10 cellular contexts compared by ENCODE assay signal in the genomic region with DNA sequence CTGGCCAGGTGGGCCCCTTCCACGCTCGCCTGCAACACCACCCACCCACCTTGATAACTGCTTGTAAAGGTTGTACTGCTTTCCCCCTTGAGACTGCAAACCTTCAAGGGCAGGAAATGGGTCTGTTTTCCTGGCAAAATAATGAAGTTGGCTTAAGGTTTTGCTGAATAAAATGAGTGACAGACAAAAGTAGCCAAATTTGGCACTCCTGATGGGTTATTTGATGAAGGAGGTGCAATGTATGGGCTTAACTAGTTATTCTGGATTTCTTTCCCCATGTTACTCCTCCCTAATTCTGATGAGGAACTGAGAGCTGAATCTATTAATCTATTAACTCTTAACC. TPM values are rescaled to one million over a fixed set of nuclear protein-coding genes. Genes with fewer than 3 reads are reported as not detected.
DNase-seq lines count a peak whose midpoint lies in the region; ATAC-seq and TF ChIP-seq lines count a peak whose summit lies in the region.
"Had no signal": no experiment of that assay in that cellular context is flagged by ENCODE, and none has a peak within 500 bp of the region (broad histone marks: within the 10 kb centered on the region; RNA-seq: fewer than 3 reads in every experiment).

No MANE protein-coding gene starts in this region.

- H3K27me3 ChIP-seq in heart left ventricle (no peaks in the 10 kb centered on the region), right cardiac atrium (ENCODE audit: control insufficient read depth, insufficient read depth) (no peaks in the 10 kb centered on the region), body of pancreas (no peaks in the 10 kb centered on the region), mesendoderm (ENCODE audit: insufficient read depth, low read length, poor library complexity) (no peaks in the 10 kb centered on the region), upper lobe of left lung (no peaks in the 10 kb centered on the region)

- no peaks in the 10 kb centered on the region for H3K79me1 ChIP-seq in mesendoderm (ENCODE audit: low read length)

- H3K27ac ChIP-seq in heart left ventricle (peak overlapping the region in 2 of 12 donors; percentile 34 to 44), right cardiac atrium (ENCODE audit: low read length) (no peak overlapping the region), body of pancreas (peak overlapping the region in 3 of 4 donors; percentile 58 to 84 (median 80)), mesendoderm (ENCODE audit: low read depth, low read length) (no peak overlapping the region), upper lobe of left lung (peak overlapping the region in 2 of 4 donors; percentile 54 to 69)

- no peak overlapping the region for H3K18ac ChIP-seq in mesendoderm (ENCODE audit: low read length)

- peaks cover 0 to 24% (median 10%) of the 10 kb centered on the region in 12 donors for H3K4me1 ChIP-seq in heart left ventricle
- no peaks in the 10 kb centered on the region for H3K4me1 ChIP-seq in right cardiac atrium (ENCODE audit: control insufficient read depth, insufficient read depth, low read length)
- peaks cover 32% of the 10 kb centered on the region for H3K4me1 ChIP-seq in body of pancreas
- no peaks in the 10 kb centered on the region for H3K4me1 ChIP-seq in mesendoderm (ENCODE audit: control insufficient read depth, low read depth, low read length)
- H3K4me1 ChIP-seq in upper lobe of left lung, result peaks cover 12 to 41% (median 18%) of the 10 kb centered on the region in 4 donors

- H3K23ac ChIP-seq in mesendoderm (ENCODE audit: low read length), result no peak overlapping the region

- H3K4me3 ChIP-seq in heart left ventricle (peak overlapping the region; percentile 32 to 70 (median 57)), right cardiac atrium (ENCODE audit: low read length) (no peak overlapping the region), body of pancreas (peak overlapping the region in 1 of 2 donors; percentile 35), mesendoderm (ENCODE audit: low read length) (no peak overlapping the region), upper lobe of left lung (peak overlapping the region in 3 of 4 donors; percentile 50 to 58 (median 53))

- 18 to 80% (median 31%) methylated on average over 2 of the region's 2 CpGs for WGBS in heart left ventricle, 4 donors
- WGBS in right cardiac atrium, result 43% methylated on average over 2 of the region's 2 CpGs
- WGBS in body of pancreas, 2 donors, result 9 to 15% methylated on average over 2 of the region's 2 CpGs
- no CpG with 5 or more reads among the region's 2 CpGs for WGBS in mesendoderm (ENCODE audit: extremely low coverage, insufficient coverage, low lambda C conversion rate)
- 40 to 58% methylated on average over 2 of the region's 2 CpGs for WGBS in upper lobe of left lung, 2 donors

- no peak overlapping the region for H2BK15ac ChIP-seq in mesendoderm (replicated peaks; ENCODE audit: low read depth)

- H3K36me3 ChIP-seq in heart left ventricle (no peaks in the 10 kb centered on the region), body of pancreas (replicated peaks in 1 of 2; ENCODE audit: insufficient read depth in 1 of 2, low read depth in 2 of 2) (no peaks in the 10 kb centered on the region), mesendoderm (ENCODE audit: control insufficient read depth, insufficient read depth, low read length) (no peaks in the 10 kb centered on the region), upper lobe of left lung (no peaks in the 10 kb centered on the region)

- peak overlapping the region; percentile 67 for H3K9ac ChIP-seq in mesendoderm (ENCODE audit: low read length)

- peak overlapping the region; percentile 81 for H3K56ac ChIP-seq in mesendoderm (ENCODE audit: low read length)

- H3K79me2 ChIP-seq in mesendoderm (ENCODE audit: control insufficient read depth, insufficient read depth, low read length), result no peaks in the 10 kb centered on the region

- no peaks in the 10 kb centered on the region for H3K9me3 ChIP-seq in heart left ventricle
- H3K9me3 ChIP-seq in right cardiac atrium (ENCODE audit: control insufficient read depth, low read length), result no peaks in the 10 kb centered on the region
- H3K9me3 ChIP-seq in body of pancreas, result no peaks in the 10 kb centered on the region
- H3K9me3 ChIP-seq in upper lobe of left lung, result no peaks in the 10 kb centered on the region

- intact Hi-C loops in heart left ventricle (cut with DNase I) (loop anchor here in 1 of 10 donors (2.0 kb wide), 1 partner anchor 28 kb away; no protein-coding TSS in a partner anchor), right cardiac atrium (cut with DNase I) (no loop called here), body of pancreas (cut with DNase I) (no loop called here)

- no peak overlapping the region for H2AK5ac ChIP-seq in mesendoderm (ENCODE audit: low read length)

- H2BK120ac ChIP-seq in mesendoderm (ENCODE audit: low read depth, low read length), result no peak overlapping the region

- TF ChIP-seq CTCF in heart left ventricle (IDR thresholded peaks at IDR 0.05) (no peak), body of pancreas (IDR thresholded peaks at IDR 0.05) (no peak), upper lobe of left lung (IDR thresholded peaks at IDR 0.05) (no peak)

- no peak for TF ChIP-seq EP300 in upper lobe of left lung (IDR thresholded peaks at IDR 0.05)

- ATAC-seq in heart left ventricle, result no peak
- ATAC-seq in right cardiac atrium, result no peak
- no peak for ATAC-seq in body of pancreas
- ATAC-seq in upper lobe of left lung (ENCODE audit: low FRiP score in 2 of 2), result no peak
- ATAC-seq in GM19397 (IDR thresholded peaks at IDR 0.05; ENCODE audit: unreplicated experiment), result no peak

- no peak overlapping the region for H4K5ac ChIP-seq in mesendoderm (ENCODE audit: low read length)

- H2BK5ac ChIP-seq in mesendoderm (ENCODE audit: low read length), result no peak overlapping the region

- H3K4ac ChIP-seq in mesendoderm (ENCODE audit: low read depth, low read length), result no peak overlapping the region

- TF ChIP-seq POLR2A in heart left ventricle (IDR thresholded peaks at IDR 0.05) (no peak), body of pancreas (IDR thresholded peaks at IDR 0.05) (peak in 1 of 3 donors; percentile 2), upper lobe of left lung (IDR thresholded peaks at IDR 0.05) (no peak)

- no peak overlapping the region for H4K8ac ChIP-seq in mesendoderm (ENCODE audit: low read depth, low read length)

- DNase-seq in heart left ventricle (no peak), right cardiac atrium (no peak), body of pancreas (no peak), mesendoderm (no peak), upper lobe of left lung (no peak), HK-2 (ENCODE audit: unreplicated experiment) (no peak), hippocampal formation (lab: John Stamatoyannopoulos, UW) (no peak)
- DNase-seq: DND-41; effector CD8-positive, alpha-beta T cell had no signal

- H3K4me2 ChIP-seq in mesendoderm (ENCODE audit: low read length), result peak overlapping the region; percentile 58

RNA-seq across cellular contexts. Expression of a gene that starts 14.6 kb away (rescaled TPM):
- 10 to 100 TPM in 2 of 9 donors, 1 to 10 TPM in 7; 5.3 to 15.2 (median 7.1) TPM for total RNA-seq in heart left ventricle
- polyA plus RNA-seq in heart left ventricle, result 1 to 10 TPM; 1.8 to 4.9 TPM
- total RNA-seq in right cardiac atrium, result 10 to 100 TPM in 2 of 4 donors, 1 to 10 TPM in 2; 8.0 to 11.4 (median 9.6) TPM
- 3.5 TPM for polyA plus RNA-seq in right cardiac atrium
- 10 to 100 TPM; 27.2 to 38.6 TPM for total RNA-seq in body of pancreas
- polyA plus RNA-seq in mesendoderm (2013, experiment 1 of 2), result 4.7 TPM
- 5.2 TPM for polyA plus RNA-seq in mesendoderm (2013, experiment 2 of 2)
- total RNA-seq in upper lobe of left lung, result 10 to 100 TPM; 15.3 to 34.6 (median 24.1) TPM

RNA-seq across cellular contexts. Expression of a gene that starts 25.5 kb away (rescaled TPM):
- not detected for total RNA-seq in heart left ventricle
- polyA plus RNA-seq in heart left ventricle, result not detected
- not detected for total RNA-seq in right cardiac atrium
- not detected for polyA plus RNA-seq in right cardiac atrium
- not detected for total RNA-seq in body of pancreas
- 0.51 TPM for polyA plus RNA-seq in mesendoderm (2013, experiment 1 of 2)
- 0.55 TPM for polyA plus RNA-seq in mesendoderm (2013, experiment 2 of 2)
- 1 to 10 TPM in 2 of 6 donors, under 1 TPM in 2, not detected in 2; 0.11 to 1.5 (median 0.66) TPM for total RNA-seq in upper lobe of left lung

Comparison
In these comparisons a context has a peak if more than half of its experiments do, and no peak if none do; other contexts are left out.
1. H3K4me3 ChIP-seq: peak in heart left ventricle (12 of 12) and upper lobe of left lung (3 of 4); none in right cardiac atrium (single experiment) and mesendoderm (single experiment).
2. H3K27ac ChIP-seq: peak in body of pancreas (3 of 4); none in right cardiac atrium (single experiment) and mesendoderm (single experiment).